In the genomic region with DNA sequence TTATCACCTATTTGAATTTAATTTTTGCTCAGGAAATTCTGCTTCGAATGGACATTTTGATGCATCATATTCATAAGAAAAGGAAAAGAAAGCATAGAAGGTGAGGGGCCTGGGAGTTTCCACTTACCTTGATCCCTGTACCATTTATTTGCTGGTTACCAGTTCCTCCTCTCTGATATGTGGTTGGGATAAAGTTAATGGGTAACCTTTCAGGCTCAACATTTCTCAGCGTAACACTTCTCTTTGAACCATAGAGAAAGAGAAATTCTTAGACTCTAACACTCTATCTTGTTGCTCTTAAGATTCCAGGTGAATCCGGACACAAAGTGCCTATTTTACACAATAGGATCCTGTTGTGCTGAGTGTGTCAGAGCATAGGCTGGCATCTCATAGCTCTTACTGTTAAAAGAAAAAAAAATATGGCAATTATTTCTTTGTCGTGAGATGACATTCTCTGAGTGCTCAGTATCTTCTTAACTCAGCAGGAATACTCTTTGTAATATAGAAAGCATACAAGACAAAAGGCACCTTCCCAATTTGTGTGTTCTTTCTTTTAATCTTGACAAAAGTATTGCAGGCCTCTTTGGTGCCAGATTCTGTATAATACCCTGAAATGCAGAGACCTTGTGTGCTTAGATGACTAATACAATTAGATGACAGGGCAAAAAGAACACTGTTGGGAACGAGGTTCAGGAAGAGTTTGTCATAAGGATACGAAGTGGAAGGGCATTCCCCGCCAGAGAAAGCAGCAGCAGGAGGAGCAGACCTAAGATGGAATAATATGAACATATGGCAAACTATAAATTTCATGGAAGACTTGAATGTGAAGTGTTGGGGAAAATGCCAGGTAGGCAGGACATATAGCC, we compare ENCODE assay signal across 18 cellular contexts.
DNase-seq lines count a peak whose midpoint lies in the region; ATAC-seq, FAIRE-seq and TF ChIP-seq lines count a peak whose summit lies in the region.
"Had no signal": no experiment of that assay in that cellular context is flagged by ENCODE, and none has a peak within 500 bp of the region (broad histone marks: within the 10 kb centered on the region; RNA-seq: fewer than 3 reads in every experiment).

No MANE protein-coding gene starts in this region.

- TF ChIP-seq POLR2A in HepG2 (IDR thresholded peaks at IDR 0.05; ENCODE audit: insufficient read depth in 1 of 2, low read depth in 2 of 2, low read length in 2 of 2) (no peak), right lobe of liver (IDR thresholded peaks at IDR 0.05) (no peak)

- H4K20me1 ChIP-seq in HepG2 (ENCODE audit: insufficient read depth, low read length) (no peaks in the 10 kb centered on the region), PC-9 (ENCODE audit: insufficient read depth) (no peaks in the 10 kb centered on the region)

- no peak overlapping the region for H3K9ac ChIP-seq in HepG2 (ENCODE audit: insufficient read depth, low read depth, low read length)

- intact Hi-C loops in HepG2 (cut with micrococcal nuclease; ENCODE audit: unreplicated experiment): no loop called here
- intact Hi-C loops in right lobe of liver (cut with DNase I): no loop called here
- intact Hi-C loops in PC-9 (cut with micrococcal nuclease; ENCODE audit: unreplicated experiment): no loop called here

- ATAC-seq in HepG2: no peak
- ATAC-seq in right lobe of liver: no peak
- ATAC-seq in GM18907 (IDR thresholded peaks at IDR 0.05; ENCODE audit: unreplicated experiment): no peak
- no peak for ATAC-seq in HG02938 (IDR thresholded peaks at IDR 0.05; ENCODE audit: unreplicated experiment)
- ATAC-seq: lower lobe of right lung; stimulated activated naive CD8-positive, alpha-beta T cell treated with anti-CD3 and anti-CD28 coated beads, Interleukin-15, amount 100 ng/mL, for 72 hours had no signal

- TF ChIP-seq RAD21 in HepG2 (CRISPR knock-in tag; IDR thresholded peaks at IDR 0.05): no peak

- H3K4me2 ChIP-seq in HepG2 (ENCODE audit: low read depth, low read length): no peak overlapping the region
- no peak overlapping the region for H3K4me2 ChIP-seq in PC-9

- DNase-seq in HepG2 (ENCODE audit: low spot score) (no peak), right lobe of liver (no peak), PC-9 (peak in 1 of 2 experiments; percentile 47), fibroblast of pulmonary artery (ENCODE audit: low read depth) (peak; percentile 28), ecto neural progenitor cell (ENCODE audit: low spot score) (no peak), NCI-H748 (lab: John Stamatoyannopoulos, UW; ENCODE audit: unreplicated experiment) (no peak)
- DNase-seq: activated CD4-positive, alpha-beta T cell treated with anti-CD3 and anti-CD28 coated beads, Interleukin-2, amount 50 U/mL, for 4 hours; effector memory CD4-positive, alpha-beta T cell; lower lobe of right lung; SIG-M5; sigmoid colon; stimulated activated naive CD8-positive, alpha-beta T cell treated with anti-CD3 and anti-CD28 coated beads, Interleukin-15, amount 100 ng/mL, for 72 hours; trophoblast cell; WERI-Rb-1 had no signal

- H2AFZ ChIP-seq in HepG2 (ENCODE audit: low read length) (no peak overlapping the region), PC-9 (0 out of 2 replicates have a peak overlapping the region, but pooled peaks have one; percentile 12)

- no peaks in the 10 kb centered on the region; the same call in none of the 2 replicates for H3K9me2 ChIP-seq in PC-9 (ENCODE audit: insufficient read depth)

- H3K79me2 ChIP-seq in HepG2 (ENCODE audit: insufficient read depth, low read length) (no peaks in the 10 kb centered on the region), PC-9 (ENCODE audit: low read depth) (no peaks in the 10 kb centered on the region)

- H3F3A ChIP-seq in PC-9 (ENCODE audit: insufficient read depth, low read depth): no peaks in the 10 kb centered on the region

- FAIRE-seq in HepG2 (lab: Jason Lieb, UNC): no peak

- BruUV-seq in HepG2 (replicated peaks; lab: Mats Ljungman, UMichigan) (no TSS peak), PC-9 (replicated peaks; lab: Mats Ljungman, UMichigan) (no TSS peak)

- TF ChIP-seq CTCF in HepG2 (CRISPR knock-in tag; IDR thresholded peaks at IDR 0.05) (no peak), right lobe of liver (IDR thresholded peaks at IDR 0.05) (no peak), PC-9 (conservative IDR thresholded peaks at IDR 0.05) (no peak), fibroblast of pulmonary artery (IDR thresholded peaks at IDR 0.05; ENCODE audit: low read length, missing control alignments) (no peak)

- no peak overlapping the region for H3K27ac ChIP-seq in HepG2 (ENCODE audit: extremely low read length, insufficient read depth, low read length)
- no peak overlapping the region for H3K27ac ChIP-seq in right lobe of liver
- no peak overlapping the region for H3K27ac ChIP-seq in PC-9
- H3K27ac ChIP-seq: C4-2B, lower lobe of right lung, sigmoid colon, WERI-Rb-1 had no signal

- H3K4me3 ChIP-seq in HepG2 (replicated peaks in 1 of 3; ENCODE audit: insufficient read depth in 1 of 3, low read depth in 2 of 3, low read length in 3 of 3): no peak overlapping the region
- H3K4me3 ChIP-seq in right lobe of liver: no peak overlapping the region
- no peak overlapping the region for H3K4me3 ChIP-seq in PC-9
- H3K4me3 ChIP-seq in fibroblast of pulmonary artery (replicated peaks; ENCODE audit: low read depth, low read length): no peak overlapping the region
- H3K4me3 ChIP-seq: HAP-1, lower lobe of right lung, sigmoid colon had no signal

- H3K9me3 ChIP-seq in HepG2 (ENCODE audit: low read length): peaks cover 71% of the 10 kb centered on the region
- no peaks in the 10 kb centered on the region for H3K9me3 ChIP-seq in right lobe of liver
- 0 out of 2 replicates have a peak, but pooled peaks cover 4% of the 10 kb centered on the region for H3K9me3 ChIP-seq in PC-9 (ENCODE audit: insufficient read depth, low read depth)
- H3K9me3 ChIP-seq: HAP-1, lower lobe of right lung, sigmoid colon had no signal

- POLR2A ChIA-PET in HepG2 (lab: Yijun Ruan, JAX) (no interaction called here), PC-9 (lab: Charles Lee; ENCODE audit: unreplicated experiment) (no interaction called here)

- H3K36me3 ChIP-seq in HepG2 (replicated peaks in 1 of 2; ENCODE audit: control insufficient read depth in 1 of 2, insufficient read depth in 2 of 2, low read length in 2 of 2) (no peaks in the 10 kb centered on the region), right lobe of liver (no peaks in the 10 kb centered on the region), PC-9 (ENCODE audit: low read depth) (no peaks in the 10 kb centered on the region)
- H3K36me3 ChIP-seq: HAP-1, lower lobe of right lung, sigmoid colon, WERI-Rb-1 had no signal

- H3K27me3 ChIP-seq in HepG2 (ENCODE audit: control insufficient read depth in 1 of 2, insufficient read depth in 2 of 2, low read length in 2 of 2) (no peaks in the 10 kb centered on the region; a peak in 1 of 5 replicates), right lobe of liver (no peaks in the 10 kb centered on the region), PC-9 (ENCODE audit: insufficient read depth, low read depth) (no peaks in the 10 kb centered on the region)
- H3K27me3 ChIP-seq: sigmoid colon had no signal

- H3K4me1 ChIP-seq in HepG2 (ENCODE audit: insufficient read depth, low read length) (no peaks in the 10 kb centered on the region), right lobe of liver (no peaks in the 10 kb centered on the region), PC-9 (replicated peaks; ENCODE audit: insufficient read depth) (no peaks in the 10 kb centered on the region)
- H3K4me1 ChIP-seq: HAP-1, lower lobe of right lung, sigmoid colon had no signal

- CTCF ChIA-PET in HepG2 (lab: Yijun Ruan, JAX; ENCODE audit: low intra/inter-chr PET ratio, low total read pairs): no interaction called here
- CTCF ChIA-PET in PC-9 (lab: Charles Lee): no interaction called here

- in situ Hi-C loops in HepG2 (cut with HindIII; ENCODE audit: extremely low pct_ligation_motif_present, low pct_unique_long_range_greater_than_20kb): no loop called here

- 7% methylated on average over 7 of the region's 7 CpGs for WGBS in HepG2 (ENCODE audit: low lambda C conversion rate)
- WGBS in right lobe of liver (ENCODE audit: insufficient coverage, low coverage, low lambda C conversion rate, missing lambda C conversion rate): 59% methylated on average over 7 of the region's 7 CpGs

- TF ChIP-seq EP300 in HepG2 (IDR thresholded peaks at IDR 0.05; ENCODE audit: low read depth in 2 of 2, low read length in 2 of 2) (no peak), HepG2 (CRISPR knock-in tag; IDR thresholded peaks at IDR 0.05; ENCODE audit: borderline replicate concordance) (no peak)

TF ChIP-seq in HepG2, 621 proteins besides CTCF, POLR2A, EP300 and RAD21:
- TF ChIP-seq RXRA (CRISPR knock-in tag; IDR thresholded peaks at IDR 0.05) (no peak), PCBP1 (IDR thresholded peaks at IDR 0.05; ENCODE audit: borderline replicate concordance, low read depth, low read length) (no peak), ZFP82 (CRISPR knock-in tag; IDR thresholded peaks at IDR 0.05; ENCODE audit: borderline replicate concordance) (no peak), ZNF484 (CRISPR knock-in tag; IDR thresholded peaks at IDR 0.05; ENCODE audit: borderline replicate concordance, low read depth) (no peak), MAFK (conservative IDR thresholded peaks at IDR 0.05 in 1 of 2, IDR thresholded peaks at IDR 0.05 in 1 of 2; ENCODE audit: low read length in 2 of 2) (peak; percentile 11 to 19; a peak in 1 of 4 replicates), LCORL (IDR thresholded peaks at IDR 0.05) (no peak), LCORL (CRISPR knock-in tag; IDR thresholded peaks at IDR 0.05) (no peak)
- TF ChIP-seq, protein P1, sequence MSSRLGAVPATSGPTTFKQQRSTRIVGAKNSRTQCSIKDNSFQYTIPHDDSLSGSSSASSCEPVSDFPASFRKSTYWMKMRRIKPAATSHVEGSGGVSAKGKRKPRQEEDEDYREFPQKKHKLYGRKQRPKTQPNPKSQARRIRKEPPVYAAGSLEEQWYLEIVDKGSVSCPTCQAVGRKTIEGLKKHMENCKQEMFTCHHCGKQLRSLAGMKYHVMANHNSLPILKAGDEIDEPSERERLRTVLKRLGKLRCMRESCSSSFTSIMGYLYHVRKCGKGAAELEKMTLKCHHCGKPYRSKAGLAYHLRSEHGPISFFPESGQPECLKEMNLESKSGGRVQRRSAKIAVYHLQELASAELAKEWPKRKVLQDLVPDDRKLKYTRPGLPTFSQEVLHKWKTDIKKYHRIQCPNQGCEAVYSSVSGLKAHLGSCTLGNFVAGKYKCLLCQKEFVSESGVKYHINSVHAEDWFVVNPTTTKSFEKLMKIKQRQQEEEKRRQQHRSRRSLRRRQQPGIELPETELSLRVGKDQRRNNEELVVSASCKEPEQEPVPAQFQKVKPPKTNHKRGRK (CRISPR knock-in tag; IDR thresholded peaks at IDR 0.05): no peak
- TF ChIP-seq, protein P2, sequence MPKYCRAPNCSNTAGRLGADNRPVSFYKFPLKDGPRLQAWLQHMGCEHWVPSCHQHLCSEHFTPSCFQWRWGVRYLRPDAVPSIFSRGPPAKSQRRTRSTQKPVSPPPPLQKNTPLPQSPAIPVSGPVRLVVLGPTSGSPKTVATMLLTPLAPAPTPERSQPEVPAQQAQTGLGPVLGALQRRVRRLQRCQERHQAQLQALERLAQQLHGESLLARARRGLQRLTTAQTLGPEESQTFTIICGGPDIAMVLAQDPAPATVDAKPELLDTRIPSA (CRISPR knock-in tag; IDR thresholded peaks at IDR 0.05; ENCODE audit: borderline replicate concordance): no peak
